Comparison of ENCODE assay signal across 8 cellular contexts in genomic region chr10:100986623-100986951, GRCh38. TPM values are rescaled to one million over a fixed set of nuclear protein-coding genes. Genes with fewer than 3 reads are reported as not detected.
DNase-seq lines count a peak whose midpoint lies in the region; ATAC-seq, FAIRE-seq and TF ChIP-seq lines count a peak whose summit lies in the region.

No MANE protein-coding gene starts in this region.

- peaks cover 47% of the 10 kb centered on the region for H3K4me1 Mint-ChIP-seq in stimulated activated naive CD8-positive, alpha-beta T cell treated with anti-CD3 and anti-CD28 coated beads, Interleukin-15, Interleukin-2, amounts not matched to agents 100 ng/mL and 50 ng/mL, for 24 hours (ENCODE audit: low read depth)
- peaks cover 24% of the 10 kb centered on the region for H3K4me1 Mint-ChIP-seq in mesothelial cell of epicardium

- H3K4me3 Mint-ChIP-seq in stimulated activated naive CD8-positive, alpha-beta T cell treated with anti-CD3 and anti-CD28 coated beads, Interleukin-15, Interleukin-2, amounts not matched to agents 100 ng/mL and 50 ng/mL, for 24 hours: peak overlapping the region; percentile 98
- peak overlapping the region; percentile 97 for H3K4me3 Mint-ChIP-seq in mesothelial cell of epicardium

- peaks cover 50% of the 10 kb centered on the region for H3K36me3 Mint-ChIP-seq in stimulated activated naive CD8-positive, alpha-beta T cell treated with anti-CD3 and anti-CD28 coated beads, Interleukin-15, Interleukin-2, amounts not matched to agents 100 ng/mL and 50 ng/mL, for 24 hours (ENCODE audit: low read depth)
- peaks cover 14% of the 10 kb centered on the region for H3K36me3 Mint-ChIP-seq in mesothelial cell of epicardium

- no peaks in the 10 kb centered on the region for H3K9me3 Mint-ChIP-seq in stimulated activated naive CD8-positive, alpha-beta T cell treated with anti-CD3 and anti-CD28 coated beads, Interleukin-15, Interleukin-2, amounts not matched to agents 100 ng/mL and 50 ng/mL, for 24 hours
- H3K9me3 Mint-ChIP-seq in mesothelial cell of epicardium: no peaks in the 10 kb centered on the region

- H3K27me3 ChIP-seq in bronchial epithelial cell (ENCODE audit: control insufficient read depth, insufficient read depth, low read length): no peaks in the 10 kb centered on the region

- ATAC-seq in stimulated activated naive CD8-positive, alpha-beta T cell treated with anti-CD3 and anti-CD28 coated beads, Interleukin-15, Interleukin-2, amounts not matched to agents 100 U/mL and 50 U/mL, for 24 hours: no peak
- no peak for ATAC-seq in GM19467 (IDR thresholded peaks at IDR 0.05; ENCODE audit: unreplicated experiment)
- no peak for ATAC-seq in HG02798 (IDR thresholded peaks at IDR 0.05; ENCODE audit: poor library complexity, unreplicated experiment)

- peak overlapping the region; percentile 99 for H3K27ac Mint-ChIP-seq in stimulated activated naive CD8-positive, alpha-beta T cell treated with anti-CD3 and anti-CD28 coated beads, Interleukin-15, Interleukin-2, amounts not matched to agents 100 ng/mL and 50 ng/mL, for 24 hours
- H3K27ac Mint-ChIP-seq in mesothelial cell of epicardium: peak overlapping the region; percentile 97

- peak overlapping the region; percentile 89 for H3K4me3 ChIP-seq in bronchial epithelial cell (ENCODE audit: low read depth, low read length)

- no peak for DNase-seq in stimulated activated naive CD8-positive, alpha-beta T cell treated with anti-CD3 and anti-CD28 coated beads, Interleukin-15, Interleukin-2, amounts not matched to agents 100 U/mL and 50 U/mL, for 24 hours
- DNase-seq in bronchial epithelial cell (ENCODE audit: low read depth) (no peak), mesothelial cell of epicardium (ENCODE audit: low spot score in 2 of 2, unreplicated experiment in 2 of 2) (no peak), DMS114 treated with DMSO at 0.1 percent for 48 hours (lab: John Stamatoyannopoulos, UW; ENCODE audit: unreplicated experiment) (no peak), DMS53 (lab: John Stamatoyannopoulos, UW) (no peak)

- H3K36me3 ChIP-seq in bronchial epithelial cell (ENCODE audit: control insufficient read depth, insufficient read depth, low read length): peaks cover 21% of the 10 kb centered on the region

- TF ChIP-seq CTCF in bronchial epithelial cell (IDR thresholded peaks at IDR 0.05; ENCODE audit: insufficient read depth, low read length, severe bottlenecking): no peak
- no peak for TF ChIP-seq CTCF in mesothelial cell of epicardium (IDR thresholded peaks at IDR 0.05; ENCODE audit: unreplicated experiment)

- H3K27me3 Mint-ChIP-seq in stimulated activated naive CD8-positive, alpha-beta T cell treated with anti-CD3 and anti-CD28 coated beads, Interleukin-15, Interleukin-2, amounts not matched to agents 100 ng/mL and 50 ng/mL, for 24 hours: no peaks in the 10 kb centered on the region
- no peaks in the 10 kb centered on the region for H3K27me3 Mint-ChIP-seq in mesothelial cell of epicardium (ENCODE audit: low read depth)

- no peak for FAIRE-seq in bronchial epithelial cell (lab: Jason Lieb, UNC)

RNA-seq across cellular contexts. Expression of gene MRPL43, which starts 0.7 kb away (rescaled TPM):
- 47.7 and 73.5 TPM in 2 replicates for total RNA-seq in bronchial epithelial cell
- 66.7 to 70.2 TPM (median 69.4 TPM) in 3 replicates for total RNA-seq in mesothelial cell of epicardium

RNA-seq across cellular contexts. Expression of gene TWNK, which starts 0.8 kb away (rescaled TPM):
- 7.9 and 14.7 TPM in 2 replicates for total RNA-seq in bronchial epithelial cell
- total RNA-seq in mesothelial cell of epicardium: 11.7 to 13.9 TPM (median 12.4 TPM) in 3 replicates

RNA-seq across cellular contexts. Expression of gene LZTS2, which starts 13.0 kb away (rescaled TPM):
- 30.0 and 36.5 TPM in 2 replicates for total RNA-seq in bronchial epithelial cell
- total RNA-seq in mesothelial cell of epicardium: 107 to 111 TPM (median 110 TPM) in 3 replicates

RNA-seq across cellular contexts. Expression of gene SEMA4G, which starts 17.3 kb away (rescaled TPM):
- 0.26 and 0.51 TPM in 2 replicates for total RNA-seq in bronchial epithelial cell
- total RNA-seq in mesothelial cell of epicardium: 20.0 to 22.8 TPM (median 22.2 TPM) in 3 replicates

RNA-seq across cellular contexts. Expression of gene PDZD7, which starts 44.3 kb away (rescaled TPM):
- 0.13 and 0.26 TPM in 2 replicates for total RNA-seq in bronchial epithelial cell
- total RNA-seq in mesothelial cell of epicardium: 1.2 to 1.8 TPM (median 1.8 TPM) in 3 replicates
